In the genomic region with DNA sequence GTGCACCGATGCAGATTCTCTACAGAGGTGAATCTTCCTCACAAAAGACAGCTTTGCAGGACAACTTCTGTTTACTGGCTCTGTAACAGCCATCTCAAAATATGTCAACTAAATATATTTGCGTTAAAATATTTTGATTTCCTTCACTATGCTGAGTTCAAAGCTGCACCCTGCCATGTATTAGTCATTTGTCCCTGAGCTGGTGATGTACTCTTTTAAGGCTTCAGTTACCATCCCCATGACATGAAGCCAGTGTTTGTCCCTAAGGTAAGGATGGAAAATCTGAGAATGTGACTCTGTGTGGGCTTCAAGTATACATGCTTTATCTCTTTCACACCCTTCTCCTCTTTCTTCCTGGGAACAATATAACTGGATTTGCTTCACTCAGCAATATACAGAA, we compare ENCODE assay signal across 31 cellular contexts.
"Had no signal": no experiment of that assay in that cellular context is flagged by ENCODE, and none has a peak within 500 bp of the region (broad histone marks: within the 10 kb centered on the region; RNA-seq: fewer than 3 reads in every experiment).

No MANE protein-coding gene starts in this region.

- H3K4me2 ChIP-seq: SK-N-SH had no signal

- H3K27ac ChIP-seq: body of pancreas, breast epithelium, Peyer's patch, SJSA1 had no signal

- H3K27me3 ChIP-seq: body of pancreas, breast epithelium, MG63, Peyer's patch, SJSA1 had no signal

- DNase-seq: activated CD4-positive, alpha-beta memory T cell treated with anti-CD3 and anti-CD28 coated beads for 36 hours; activated CD4-positive, alpha-beta T cell treated with anti-CD3 and anti-CD28 coated beads, Interleukin-2, amount 10 ng/mL, durations not matched to agents 7 days and 5 days; activated gamma-delta T cell; activated naive CD4-positive, alpha-beta T cell treated with Interleukin-2 at 50 U/mL for 16 hours; activated T-cell treated with anti-CD3 and anti-CD28 coated beads, Interleukin-2, amount 50 U/mL, for 1 hour; activated T-cell treated with anti-CD3 and anti-CD28 coated beads, Interleukin-2, amount 50 U/mL, for 72 hours; Kasumi-1; KG1; MG63; NCI-H1048; NCI-H1436; NCI-H1694; NCI-H1930; NCI-H2081 treated with DMSO at 0.1 percent for 48 hours; NCI-H2171; NCI-H510A; NCI-H526; NCI-H748 treated with DMSO at 0.1 percent for 48 hours; NK-92 treated with Interleukin-12 subunit alpha and Interleukin-12 subunit beta, amount 100 ng/mL, for 24 hours; PC-3; Peyer's patch; RPMI8226; SHP77 treated with DMSO at 0.1 percent for 48 hours; SK-N-SH had no signal

- ATAC-seq: activated T-cell treated with anti-CD3 and anti-CD28 coated beads, Interleukin-2, amount 50 U/mL, for 72 hours; body of pancreas; PC-3 had no signal

- H3K4me3 Mint-ChIP-seq: activated CD4-positive, alpha-beta memory T cell treated with anti-CD3 and anti-CD28 coated beads for 36 hours; activated CD4-positive, alpha-beta T cell treated with anti-CD3 and anti-CD28 coated beads, Interleukin-2, amount 10 ng/mL, durations not matched to agents 7 days and 5 days; activated naive CD8-positive, alpha-beta T cell; activated T-cell treated with anti-CD3 and anti-CD28 coated beads, Interleukin-2, amount 50 U/mL, for 72 hours; T-helper 1 cell treated with Interleukin-12 subunit alpha and Interleukin-12 subunit beta and Interleukin-4 antibody, amounts not matched to agents 30 μg/mL and 1 μg/mL, for 36 hours; T-helper 2 cell treated with Interferon-gamma antibody and Interleukin-4, amounts not matched to agents 5 μg/mL and 100 μg/mL, for 36 hours had no signal

- H3K27me3 Mint-ChIP-seq: activated CD4-positive, alpha-beta memory T cell treated with anti-CD3 and anti-CD28 coated beads for 36 hours; activated CD4-positive, alpha-beta T cell treated with anti-CD3 and anti-CD28 coated beads, Interleukin-2, amount 10 ng/mL, durations not matched to agents 7 days and 5 days; activated naive CD8-positive, alpha-beta T cell had no signal

- H3K9me3 ChIP-seq: body of pancreas, breast epithelium, Peyer's patch, SJSA1, SK-N-SH had no signal

- H3K9ac ChIP-seq: SK-N-SH had no signal

- H3K4me1 ChIP-seq: body of pancreas, breast epithelium, Peyer's patch, SJSA1 had no signal

- H3K4me3 ChIP-seq: body of pancreas, breast epithelium, MG63, Peyer's patch, SJSA1 had no signal

- H3K36me3 ChIP-seq: breast epithelium, MG63, Peyer's patch, SJSA1 had no signal

- H3K27ac Mint-ChIP-seq: activated CD4-positive, alpha-beta memory T cell treated with anti-CD3 and anti-CD28 coated beads for 36 hours; activated CD4-positive, alpha-beta T cell treated with anti-CD3 and anti-CD28 coated beads, Interleukin-2, amount 10 ng/mL, durations not matched to agents 7 days and 5 days; activated naive CD8-positive, alpha-beta T cell; activated T-cell treated with anti-CD3 and anti-CD28 coated beads, Interleukin-2, amount 50 U/mL, for 72 hours; activated T-helper 2 cell treated with anti-CD3 and anti-CD28 coated beads, Interferon-gamma antibody, Interleukin-2, Interleukin-4, amounts not matched to agents 10 μg/mL and 5 μg/mL and 100 μg/mL, durations not matched to agents 14 hours and 24 hours and 36 hours; T-helper 1 cell treated with Interleukin-12 subunit alpha and Interleukin-12 subunit beta and Interleukin-4 antibody, amounts not matched to agents 30 μg/mL and 1 μg/mL, for 36 hours; T-helper 2 cell treated with Interferon-gamma antibody and Interleukin-4, amounts not matched to agents 5 μg/mL and 100 μg/mL, for 36 hours had no signal
